8 cellular contexts compared by ENCODE assay signal in genomic region chr2:87604280-87604818, GRCh38.
A peak's percentile ranks its signal among the peaks of the same experiment; 100 is the strongest.
DNase-seq lines count a peak whose midpoint lies in the region; ATAC-seq, FAIRE-seq and TF ChIP-seq lines count a peak whose summit lies in the region.
"Not testable (repeated sequence)": the region's sequence is repeated elsewhere in the genome, so short reads cannot be mapped to it uniquely, and the experiment has no call there.

No MANE protein-coding gene starts in this region.

- not testable (repeated sequence) for H3K36me3 Mint-ChIP-seq in activated CD8-positive, alpha-beta T cell treated with anti-CD3 and anti-CD28 coated beads for 36 hours (ENCODE audit: low read depth)

- H3K27ac Mint-ChIP-seq in activated CD8-positive, alpha-beta T cell treated with anti-CD3 and anti-CD28 coated beads for 36 hours, result not testable (repeated sequence)

- H3K4me1 Mint-ChIP-seq in activated CD8-positive, alpha-beta T cell treated with anti-CD3 and anti-CD28 coated beads for 36 hours (ENCODE audit: low read depth), result not testable (repeated sequence)

- not testable (repeated sequence) for H3K9me3 Mint-ChIP-seq in activated CD8-positive, alpha-beta T cell treated with anti-CD3 and anti-CD28 coated beads for 36 hours

- dilution Hi-C loops in endothelial cell of umbilical vein (cut with MboI; ENCODE audit: extremely low pct_ligation_motif_present, low sequenced_read_pairs), result not testable (repeated sequence)

- intact Hi-C loops in activated CD8-positive, alpha-beta T cell treated with anti-CD3 and anti-CD28 coated beads for 36 hours (cut with micrococcal nuclease); endothelial cell of umbilical vein (cut with micrococcal nuclease); Right ventricle myocardium superior (cut with DNase I); ovary (cut with DNase I): not testable (repeated sequence)

- not testable (repeated sequence) for H3K27me3 ChIP-seq in endothelial cell of umbilical vein (ENCODE audit: control insufficient read depth in 2 of 2, insufficient read depth in 2 of 2, low read length in 2 of 2); ovary; thoracic aorta (replicated peaks; ENCODE audit: insufficient read depth)

- CTCF ChIA-PET in activated CD8-positive, alpha-beta T cell treated with anti-CD3 and anti-CD28 coated beads for 36 hours (lab: Charles Lee); endothelial cell of umbilical vein (lab: Charles Lee): not testable (repeated sequence)

- TF ChIP-seq POLR2A in endothelial cell of umbilical vein (IDR thresholded peaks at IDR 0.05; ENCODE audit: low read depth, low read length); ovary (IDR thresholded peaks at IDR 0.05): not testable (repeated sequence)

- not testable (repeated sequence) for H3K4me3 Mint-ChIP-seq in activated CD8-positive, alpha-beta T cell treated with anti-CD3 and anti-CD28 coated beads for 36 hours

- not testable (repeated sequence) for H4K20me1 ChIP-seq in endothelial cell of umbilical vein (replicated peaks; ENCODE audit: control insufficient read depth, extremely low read depth, insufficient read depth, low read length)

- H3K79me2 ChIP-seq in endothelial cell of umbilical vein (ENCODE audit: control insufficient read depth, insufficient read depth, low read length), result not testable (repeated sequence)

- not testable (repeated sequence) for H3K9ac ChIP-seq in endothelial cell of umbilical vein (replicated peaks; ENCODE audit: extremely low read depth, insufficient read depth, low read length)

- peak; percentile 55 for ATAC-seq in activated CD8-positive, alpha-beta T cell treated with anti-CD3 and anti-CD28 coated beads for 36 hours
- peak; percentile 95 for ATAC-seq in Right ventricle myocardium superior (ENCODE audit: poor library complexity)
- peak; percentile 59 for ATAC-seq in left lobe of liver
- ATAC-seq in thoracic aorta (ENCODE audit: insufficient number of reproducible peaks, low FRiP score, low read depth), result peak; percentile 81

- not testable (repeated sequence) for H3K27me3 Mint-ChIP-seq in activated CD8-positive, alpha-beta T cell treated with anti-CD3 and anti-CD28 coated beads for 36 hours

- not testable (repeated sequence) for H3K9me3 ChIP-seq in endothelial cell of umbilical vein (replicated peaks; ENCODE audit: control insufficient read depth, insufficient read depth, low read length); ovary; thoracic aorta

- H3K4me3 ChIP-seq in AG10803 (ENCODE audit: low read length); endothelial cell of umbilical vein (replicated peaks in 1 of 3; ENCODE audit: insufficient read depth in 1 of 3, low read depth in 1 of 3, low read length in 3 of 3); ovary; thoracic aorta: not testable (repeated sequence)

- not testable (repeated sequence) for TF ChIP-seq EP300 in ovary (IDR thresholded peaks at IDR 0.05)

- not testable (repeated sequence) for H3K4me2 ChIP-seq in endothelial cell of umbilical vein (ENCODE audit: insufficient read depth, low read length)

- not testable (repeated sequence) for H2AFZ ChIP-seq in endothelial cell of umbilical vein (ENCODE audit: low read depth, low read length)

- POLR2A ChIA-PET in activated CD8-positive, alpha-beta T cell treated with anti-CD3 and anti-CD28 coated beads for 36 hours (lab: Charles Lee); endothelial cell of umbilical vein (lab: Charles Lee): not testable (repeated sequence)

- H3K36me3 ChIP-seq in endothelial cell of umbilical vein (ENCODE audit: control insufficient read depth in 2 of 2, extremely low read depth in 1 of 2, insufficient read depth in 2 of 2, low read length in 2 of 2); ovary; thoracic aorta: not testable (repeated sequence)

- not testable (repeated sequence) for TF ChIP-seq CTCF in AG10803 (conservative IDR thresholded peaks at IDR 0.05; ENCODE audit: low read length); activated CD8-positive, alpha-beta T cell treated with anti-CD3 and anti-CD28 coated beads for 36 hours (IDR thresholded peaks at IDR 0.05); endothelial cell of umbilical vein (IDR thresholded peaks at IDR 0.05; ENCODE audit: extremely low read depth in 1 of 2, insufficient read depth in 1 of 2, low read depth in 1 of 2, low read length in 2 of 2); ovary (IDR thresholded peaks at IDR 0.05); thoracic aorta (IDR thresholded peaks at IDR 0.05)

- FAIRE-seq in endothelial cell of umbilical vein (lab: Jason Lieb, UNC), result peak; percentile 58

- TSS peak; percentile 15 for BruUV-seq in endothelial cell of umbilical vein (replicated peaks; lab: Mats Ljungman, UMichigan)

- not testable (repeated sequence) for H3K4me1 ChIP-seq in endothelial cell of umbilical vein (ENCODE audit: control insufficient read depth, extremely low read depth, insufficient read depth, low read length); ovary (ENCODE audit: insufficient read depth); thoracic aorta (ENCODE audit: control insufficient read depth in 1 of 2, low read depth in 2 of 2)

- 0% methylated on average over 4 of the region's 6 CpGs; no CpG with 5 or more reads in 2 of the 3 donors for WGBS in ovary, 3 donors

- H3K27ac ChIP-seq in endothelial cell of umbilical vein (ENCODE audit: insufficient read depth, low read depth, low read length) (peak overlapping the region; percentile 18), thoracic aorta (peak overlapping the region; percentile 47 to 55)
- not testable (repeated sequence) for H3K27ac ChIP-seq in ovary

- not testable (repeated sequence) for H3K9me1 ChIP-seq in endothelial cell of umbilical vein (replicated peaks; ENCODE audit: control insufficient read depth, extremely low read depth, insufficient read depth, low read length)

- DNase-seq in AG10803 (ENCODE audit: low read depth) (peak; percentile 31), M059J (ENCODE audit: low read depth) (peak; percentile 26), endothelial cell of umbilical vein (ENCODE audit: low read depth, low spot score) (peak; percentile 60), Right ventricle myocardium superior (peak; percentile 84), ovary (peak; percentile 23 to 76 (median 52))
- not testable (repeated sequence) for DNase-seq in activated CD8-positive, alpha-beta T cell treated with anti-CD3 and anti-CD28 coated beads for 36 hours; left lobe of liver (ENCODE audit: low spot score); thoracic aorta (ENCODE audit: low spot score)
